ENCODE assay signal across 18 cellular contexts in genomic region chrX:77622233-77622632, GRCh38.
DNase-seq lines count a peak whose midpoint lies in the region; ATAC-seq and TF ChIP-seq lines count a peak whose summit lies in the region.
"Had no signal": no experiment of that assay in that cellular context is flagged by ENCODE, and none has a peak within 500 bp of the region (broad histone marks: within the 10 kb centered on the region; RNA-seq: fewer than 3 reads in every experiment).

No MANE protein-coding gene starts in this region.

- WGBS in mesendoderm (ENCODE audit: extremely low coverage, insufficient coverage, low lambda C conversion rate), result no CpG with 5 or more reads among the region's 3 CpGs

- H3K9ac ChIP-seq in mesendoderm (ENCODE audit: low read length), result no peak overlapping the region

- no peak overlapping the region for H3K4ac ChIP-seq in mesendoderm (ENCODE audit: low read depth, low read length)

- H3K18ac ChIP-seq in mesendoderm (ENCODE audit: low read length), result no peak overlapping the region

- H3K9me3 ChIP-seq in CD4-positive, CD25-positive, alpha-beta regulatory T cell (ENCODE audit: control insufficient read depth in 2 of 2, low read length in 2 of 2), result no peaks in the 10 kb centered on the region
- H3K9me3 ChIP-seq: A549 had no signal

- H3K79me2 ChIP-seq in GM23338 (replicated peaks; ENCODE audit: insufficient read depth) (peaks cover 41% of the 10 kb centered on the region), mesendoderm (ENCODE audit: control insufficient read depth, insufficient read depth, low read length) (no peaks in the 10 kb centered on the region)

- no peak overlapping the region for H3K4me3 ChIP-seq in CD4-positive, CD25-positive, alpha-beta regulatory T cell (ENCODE audit: low read depth, low read length)
- H3K4me3 ChIP-seq in GM23338 (no peak overlapping the region), mesendoderm (ENCODE audit: low read length) (no peak overlapping the region)
- H3K4me3 ChIP-seq: A549 had no signal

- no peak overlapping the region for H2BK5ac ChIP-seq in mesendoderm (ENCODE audit: low read length)

- peak overlapping the region; percentile 48 to 83 (median 62) for H3K27ac Mint-ChIP-seq in CD4-positive, CD25-positive, alpha-beta regulatory T cell
- peak overlapping the region; percentile 74 for H3K27ac Mint-ChIP-seq in GM23338
- peak overlapping the region; percentile 77 for H3K27ac Mint-ChIP-seq in central memory CD8-positive, alpha-beta T cell (ENCODE audit: low read depth)
- no peak overlapping the region for H3K27ac Mint-ChIP-seq in activated naive CD4-positive, alpha-beta T cell treated with anti-CD3 and anti-CD28 coated beads, Interleukin-2, amount 50 U/mL, for 72 hours

- H3K9me2 ChIP-seq in GM23338 (ENCODE audit: insufficient read depth), result no peaks in the 10 kb centered on the region

- no peaks in the 10 kb centered on the region for H3K79me1 ChIP-seq in mesendoderm (ENCODE audit: low read length)

- peaks cover 17% of the 10 kb centered on the region for H3K36me3 ChIP-seq in CD4-positive, CD25-positive, alpha-beta regulatory T cell (ENCODE audit: control insufficient read depth, insufficient read depth, low read length)
- H3K36me3 ChIP-seq in GM23338 (ENCODE audit: insufficient read depth), result peaks cover 5% of the 10 kb centered on the region; the same call in 1 of the 2 replicates
- H3K36me3 ChIP-seq in mesendoderm (ENCODE audit: control insufficient read depth, insufficient read depth, low read length), result no peaks in the 10 kb centered on the region

- H3K23ac ChIP-seq in mesendoderm (ENCODE audit: low read length), result no peak overlapping the region

- no peak overlapping the region for H4K8ac ChIP-seq in mesendoderm (ENCODE audit: low read depth, low read length)

- H2AFZ ChIP-seq in GM23338, result no peak overlapping the region

- H3F3A ChIP-seq in GM23338 (replicated peaks; ENCODE audit: low read depth), result no peaks in the 10 kb centered on the region

- no peaks in the 10 kb centered on the region for H3K27me3 Mint-ChIP-seq in CD4-positive, CD25-positive, alpha-beta regulatory T cell
- H3K27me3 Mint-ChIP-seq in GM23338 (ENCODE audit: insufficient read depth, low read depth, poor library complexity), result no peaks in the 10 kb centered on the region
- no peaks in the 10 kb centered on the region for H3K27me3 Mint-ChIP-seq in central memory CD8-positive, alpha-beta T cell

- H3K36me3 Mint-ChIP-seq in CD4-positive, CD25-positive, alpha-beta regulatory T cell, result peaks cover 19% of the 10 kb centered on the region
- peaks cover 18% of the 10 kb centered on the region; the same call in 2 of the 3 replicates for H3K36me3 Mint-ChIP-seq in GM23338 (ENCODE audit: low read depth)
- H3K36me3 Mint-ChIP-seq in central memory CD8-positive, alpha-beta T cell (ENCODE audit: insufficient read depth), result peaks cover 18% of the 10 kb centered on the region
- H3K36me3 Mint-ChIP-seq in activated naive CD4-positive, alpha-beta T cell treated with anti-CD3 and anti-CD28 coated beads, Interleukin-2, amount 50 U/mL, for 72 hours, result no peaks in the 10 kb centered on the region

- no peak overlapping the region for H2BK15ac ChIP-seq in mesendoderm (replicated peaks; ENCODE audit: low read depth)

- H3K4me2 ChIP-seq in GM23338 (no peak overlapping the region), mesendoderm (ENCODE audit: low read length) (no peak overlapping the region)
- H3K4me2 ChIP-seq: A549 had no signal

- TF ChIP-seq CTCF in GM23338 (conservative IDR thresholded peaks at IDR 0.05; ENCODE audit: low read depth in 2 of 2), result no peak

- H3K4me3 Mint-ChIP-seq in CD4-positive, CD25-positive, alpha-beta regulatory T cell, result peak overlapping the region in 2 of 4 donors; percentile 16 to 75
- H3K4me3 Mint-ChIP-seq in GM23338, result peak overlapping the region; percentile 3; the same call in 1 of the 3 replicates
- no peak overlapping the region for H3K4me3 Mint-ChIP-seq in central memory CD8-positive, alpha-beta T cell

- no peak overlapping the region for H2AK5ac ChIP-seq in mesendoderm (ENCODE audit: low read length)

- H3K9me3 Mint-ChIP-seq in CD4-positive, CD25-positive, alpha-beta regulatory T cell, result no peaks in the 10 kb centered on the region
- H3K9me3 Mint-ChIP-seq in GM23338, result no peaks in the 10 kb centered on the region
- no peaks in the 10 kb centered on the region for H3K9me3 Mint-ChIP-seq in central memory CD8-positive, alpha-beta T cell
- H3K9me3 Mint-ChIP-seq in activated naive CD4-positive, alpha-beta T cell treated with anti-CD3 and anti-CD28 coated beads, Interleukin-2, amount 50 U/mL, for 72 hours, result no peaks in the 10 kb centered on the region

- H2BK120ac ChIP-seq in mesendoderm (ENCODE audit: low read depth, low read length), result no peak overlapping the region

- peaks cover 7% of the 10 kb centered on the region for H3K4me1 ChIP-seq in CD4-positive, CD25-positive, alpha-beta regulatory T cell (ENCODE audit: control insufficient read depth, insufficient read depth, low read length, poor library complexity, severe bottlenecking)
- H3K4me1 ChIP-seq in GM23338 (ENCODE audit: insufficient read depth) (no peaks in the 10 kb centered on the region), mesendoderm (ENCODE audit: control insufficient read depth, low read depth, low read length) (no peaks in the 10 kb centered on the region)
- H3K4me1 ChIP-seq: A549 had no signal

- H3K27ac ChIP-seq in CD4-positive, CD25-positive, alpha-beta regulatory T cell (ENCODE audit: insufficient read depth, low read length, poor library complexity, severe bottlenecking), result peak overlapping the region; percentile 14
- no peak overlapping the region for H3K27ac ChIP-seq in GM23338 (ENCODE audit: low read depth)
- no peak overlapping the region for H3K27ac ChIP-seq in mesendoderm (ENCODE audit: low read depth, low read length)
- H3K27ac ChIP-seq: A549 had no signal

- no peak overlapping the region for H4K5ac ChIP-seq in mesendoderm (ENCODE audit: low read length)

- H3K56ac ChIP-seq in mesendoderm (ENCODE audit: low read length), result no peak overlapping the region

- no peak for DNase-seq in CD4-positive, CD25-positive, alpha-beta regulatory T cell
- DNase-seq in GM23338 (ENCODE audit: low spot score), result peak; percentile 18
- no peak for DNase-seq in central memory CD8-positive, alpha-beta T cell (ENCODE audit: low spot score in 2 of 2)
- DNase-seq in mesendoderm, result peak; percentile 5
- no peak for DNase-seq in activated naive CD4-positive, alpha-beta T cell treated with anti-CD3 and anti-CD28 coated beads, Interleukin-2, amount 50 U/mL, for 72 hours (ENCODE audit: low spot score in 2 of 2)
- DNase-seq: C1 segment of cervical spinal cord, DMS153, EL, KBM-7, NCI-H1436, NCI-H2029, NCI-H2171, NCI-H446, OCI-M1, SHP77 treated with DMSO at 0.1 percent for 48 hours had no signal

- H4K20me1 ChIP-seq in GM23338 (replicated peaks; ENCODE audit: insufficient read depth), result no peaks in the 10 kb centered on the region; the same call in 1 of the 2 replicates

- H3K4me1 Mint-ChIP-seq in CD4-positive, CD25-positive, alpha-beta regulatory T cell, result peaks cover 17 to 30% (median 24%) of the 10 kb centered on the region in 4 donors
- H3K4me1 Mint-ChIP-seq in GM23338, result peaks cover 22% of the 10 kb centered on the region
- H3K4me1 Mint-ChIP-seq in central memory CD8-positive, alpha-beta T cell, result peaks cover 25% of the 10 kb centered on the region

- no peaks in the 10 kb centered on the region for H3K27me3 ChIP-seq in CD4-positive, CD25-positive, alpha-beta regulatory T cell (ENCODE audit: control insufficient read depth, insufficient read depth, low read length)
- no peaks in the 10 kb centered on the region for H3K27me3 ChIP-seq in GM23338 (ENCODE audit: insufficient read depth)
- no peaks in the 10 kb centered on the region for H3K27me3 ChIP-seq in mesendoderm (ENCODE audit: insufficient read depth, low read length, poor library complexity)

- ATAC-seq in CD4-positive, CD25-positive, alpha-beta regulatory T cell (ENCODE audit: low read depth in 2 of 2), result no peak
- ATAC-seq in GM23338, result peak; percentile 32
- ATAC-seq in central memory CD8-positive, alpha-beta T cell (replicated peaks; ENCODE audit: extremely low read depth, poor library complexity, severe bottlenecking), result no peak
- ATAC-seq in GM21515 (IDR thresholded peaks at IDR 0.05; ENCODE audit: unreplicated experiment), result no peak
- ATAC-seq in activated naive CD4-positive, alpha-beta T cell treated with anti-CD3 and anti-CD28 coated beads, Interleukin-2, amount 50 U/mL, for 72 hours, result no peak
- ATAC-seq in GM19395 (IDR thresholded peaks at IDR 0.05; ENCODE audit: unreplicated experiment), result no peak
- ATAC-seq: A549 had no signal

TF ChIP-seq in GM23338, 12 proteins besides CTCF, POLR2A, EP300 and RAD21 (continues in another document):
- TF ChIP-seq CREB1 (CRISPR knock-in tag; IDR thresholded peaks at IDR 0.05; ENCODE audit: low read depth) (no peak), ZNF114 (CRISPR knock-in tag; IDR thresholded peaks at IDR 0.05) (no peak), JUNB (IDR thresholded peaks at IDR 0.05; ENCODE audit: unreplicated experiment) (no peak), EZH2 (IDR thresholded peaks at IDR 0.05; ENCODE audit: low read depth, unreplicated experiment) (no peak), STAT1 (IDR thresholded peaks at IDR 0.05; ENCODE audit: unreplicated experiment) (no peak), EZH2phosphoT487 (IDR thresholded peaks at IDR 0.05; ENCODE audit: unreplicated experiment) (no peak), ZNF331 (CRISPR knock-in tag; IDR thresholded peaks at IDR 0.05; ENCODE audit: low read depth) (no peak), NANOG (IDR thresholded peaks at IDR 0.05; ENCODE audit: borderline replicate concordance) (no peak)
- TF ChIP-seq, protein P1, sequence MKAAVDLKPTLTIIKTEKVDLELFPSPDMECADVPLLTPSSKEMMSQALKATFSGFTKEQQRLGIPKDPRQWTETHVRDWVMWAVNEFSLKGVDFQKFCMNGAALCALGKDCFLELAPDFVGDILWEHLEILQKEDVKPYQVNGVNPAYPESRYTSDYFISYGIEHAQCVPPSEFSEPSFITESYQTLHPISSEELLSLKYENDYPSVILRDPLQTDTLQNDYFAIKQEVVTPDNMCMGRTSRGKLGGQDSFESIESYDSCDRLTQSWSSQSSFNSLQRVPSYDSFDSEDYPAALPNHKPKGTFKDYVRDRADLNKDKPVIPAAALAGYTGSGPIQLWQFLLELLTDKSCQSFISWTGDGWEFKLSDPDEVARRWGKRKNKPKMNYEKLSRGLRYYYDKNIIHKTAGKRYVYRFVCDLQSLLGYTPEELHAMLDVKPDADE (IDR thresholded peaks at IDR 0.05), result no peak

Comparison
In these comparisons a context has a peak if more than half of its experiments do, and no peak if none do; other contexts are left out.
1. DNase-seq: peak in GM23338 (single experiment) and mesendoderm (single experiment); none in CD4-positive, CD25-positive, alpha-beta regulatory T cell (0 of 3), central memory CD8-positive, alpha-beta T cell (0 of 2) and activated naive CD4-positive, alpha-beta T cell treated with anti-CD3 and anti-CD28 coated beads, Interleukin-2, amount 50 U/mL, for 72 hours (0 of 2).
2. H3K27ac Mint-ChIP-seq: peak in CD4-positive, CD25-positive, alpha-beta regulatory T cell (3 of 3), GM23338 (single experiment) and central memory CD8-positive, alpha-beta T cell (single experiment); none in activated naive CD4-positive, alpha-beta T cell treated with anti-CD3 and anti-CD28 coated beads, Interleukin-2, amount 50 U/mL, for 72 hours (0 of 2).